ENCODE assay signal across 8 cellular contexts in genomic region chr22:37544955-37545702, GRCh38. TPM values are rescaled to one million over a fixed set of nuclear protein-coding genes. Genes with fewer than 3 reads are reported as not detected.
DNase-seq lines count a peak whose midpoint lies in the region; ATAC-seq and TF ChIP-seq lines count a peak whose summit lies in the region.

No MANE protein-coding gene starts in this region.

- H3K4me3 Mint-ChIP-seq in activated naive CD8-positive, alpha-beta T cell treated with anti-CD3 and anti-CD28 coated beads for 36 hours = no peak overlapping the region

- no peaks in the 10 kb centered on the region for H3K9me2 ChIP-seq in PC-9 (ENCODE audit: insufficient read depth)

- peak; percentile 37 to 75 (median 46) for ATAC-seq in heart right ventricle
- no peak for ATAC-seq in GM21737 (IDR thresholded peaks at IDR 0.05; ENCODE audit: unreplicated experiment)
- no peak for ATAC-seq in GM18519 (IDR thresholded peaks at IDR 0.05; ENCODE audit: low FRiP score, unreplicated experiment)

- TF ChIP-seq CTCF in PC-9 (conservative IDR thresholded peaks at IDR 0.05) (peak; percentile 81), heart right ventricle (IDR thresholded peaks at IDR 0.05) (peak; percentile 45 to 83 (median 75))

- H3K27ac ChIP-seq in PC-9 = 0 out of 2 replicates have a peak overlapping the region, but pooled peaks have one; percentile 19
- H3K27ac ChIP-seq in heart right ventricle = peak overlapping the region; percentile 84 to 96 (median 92)

- no peaks in the 10 kb centered on the region for H3K27me3 ChIP-seq in PC-9 (ENCODE audit: insufficient read depth, low read depth)
- H3K27me3 ChIP-seq in heart right ventricle = peaks cover 0 to 2% (median 0%) of the 10 kb centered on the region in 7 donors

- intact Hi-C loops in PC-9 (cut with micrococcal nuclease; ENCODE audit: unreplicated experiment) = loop anchor here (1.0 to 10.0 kb wide), 7 partner anchors 22 to 360 kb away; partner anchors contain the start of genes ANKRD54, C1QTNF6, EIF3L and GCAT
- intact Hi-C loops in heart right ventricle (cut with DNase I) = loop anchor here in 6 of 10 donors (1.0 to 5.0 kb wide), 7 partner anchors 16 to 47 kb away; partner anchors contain the start of gene CDC42EP1 (in 1 of the 6)
- intact Hi-C loops in posterior vena cava (cut with DNase I) = loop anchor here (5.0 to 10.0 kb wide), 2 partner anchors 42 to 50 kb away; no protein-coding TSS in a partner anchor

- H3K9me3 Mint-ChIP-seq in activated naive CD8-positive, alpha-beta T cell treated with anti-CD3 and anti-CD28 coated beads for 36 hours = no peaks in the 10 kb centered on the region

- BruUV-seq in PC-9 (replicated peaks; lab: Mats Ljungman, UMichigan) = TSS peak; percentile 64

- DNase-seq in NCI-H2196 (lab: John Stamatoyannopoulos, UW; ENCODE audit: unreplicated experiment) (peak; percentile 22), NCI-H2196 treated with DMSO at 0.1 percent for 48 hours (lab: John Stamatoyannopoulos, UW; ENCODE audit: unreplicated experiment) (no peak), PC-9 (peak; percentile 77 to 87), heart right ventricle (peak; percentile 77 to 81), posterior vena cava (ENCODE audit: low spot score) (peak; percentile 90)
- peak; percentile 62 for DNase-seq in activated naive CD8-positive, alpha-beta T cell treated with anti-CD3 and anti-CD28 coated beads for 36 hours

- H3K4me3 ChIP-seq in PC-9 (no peak overlapping the region), heart right ventricle (peak overlapping the region in 7 of 10 donors; percentile 4 to 44 (median 35))

- H3K4me2 ChIP-seq in PC-9 = peak overlapping the region; percentile 37; the same call in 1 of the 2 replicates

- no peaks in the 10 kb centered on the region for H4K20me1 ChIP-seq in PC-9 (ENCODE audit: insufficient read depth)

- POLR2A ChIA-PET in PC-9 (lab: Charles Lee; ENCODE audit: unreplicated experiment) = interaction anchor here (0.6 to 2.5 kb wide), 3 partner anchors 15 to 32 kb away, joined by 3 to 9 read pairs (median 9); partner anchors contain the start of gene CDC42EP1

- H3K36me3 Mint-ChIP-seq in activated naive CD8-positive, alpha-beta T cell treated with anti-CD3 and anti-CD28 coated beads for 36 hours = no peaks in the 10 kb centered on the region

- H3K79me2 ChIP-seq in PC-9 (ENCODE audit: low read depth) = no peaks in the 10 kb centered on the region

- CTCF ChIA-PET in PC-9 (lab: Charles Lee) = interaction anchor here (0.8 to 4.4 kb wide), 6 partner anchors 16 to 286 kb away, joined by 4 to 52 read pairs (median 7); no protein-coding TSS in a partner anchor

- H3K36me3 ChIP-seq in PC-9 (ENCODE audit: low read depth) (no peaks in the 10 kb centered on the region), heart right ventricle (no peaks in the 10 kb centered on the region)

- H3K4me1 Mint-ChIP-seq in activated naive CD8-positive, alpha-beta T cell treated with anti-CD3 and anti-CD28 coated beads for 36 hours = peaks cover 14% of the 10 kb centered on the region

- no peak overlapping the region for H3K27ac Mint-ChIP-seq in activated naive CD8-positive, alpha-beta T cell treated with anti-CD3 and anti-CD28 coated beads for 36 hours

- H3K27me3 Mint-ChIP-seq in activated naive CD8-positive, alpha-beta T cell treated with anti-CD3 and anti-CD28 coated beads for 36 hours = peaks cover 33% of the 10 kb centered on the region

- H3F3A ChIP-seq in PC-9 (ENCODE audit: insufficient read depth, low read depth) = peaks cover 51% of the 10 kb centered on the region

- WGBS in heart right ventricle, 2 donors = 40 to 43% methylated on average over 11 of the region's 11 CpGs

- no peaks in the 10 kb centered on the region for H3K9me3 ChIP-seq in PC-9 (ENCODE audit: insufficient read depth, low read depth)
- H3K9me3 ChIP-seq in heart right ventricle = no peaks in the 10 kb centered on the region

- H3K4me1 ChIP-seq in PC-9 (replicated peaks; ENCODE audit: insufficient read depth) (peaks cover 81% of the 10 kb centered on the region), heart right ventricle (peaks cover 21 to 55% (median 44%) of the 10 kb centered on the region in 9 donors)

- no peak overlapping the region for H2AFZ ChIP-seq in PC-9

RNA-seq across cellular contexts. Expression of gene CDC42EP1, which starts 15.2 kb away (rescaled TPM):
- total RNA-seq in PC-9 (2021) = 94.0 and 110 TPM in 2 replicates
- under 1 TPM; 0.25 to 0.32 TPM for total RNA-seq in activated naive CD8-positive, alpha-beta T cell treated with anti-CD3 and anti-CD28 coated beads for 36 hours
- total RNA-seq in heart right ventricle = 10 to 100 TPM; 10.6 to 48.3 (median 16.2) TPM
- polyA plus RNA-seq in heart right ventricle = 10 to 100 TPM; 12.6 to 19.7 TPM
- total RNA-seq in posterior vena cava = 10 to 100 TPM; 56.2 to 59.3 TPM

RNA-seq across cellular contexts. Expression of gene CARD10, which starts 25.9 kb away (rescaled TPM):
- total RNA-seq in PC-9 (2021) (63.9 and 76.7 TPM in 2 replicates), heart right ventricle (10 to 100 TPM in 3 of 10 donors, 1 to 10 TPM in 7; 7.4 to 12.9 (median 8.5) TPM), posterior vena cava (10 to 100 TPM in 1 of 2 donors, 1 to 10 TPM in 1; 7.8 to 12.8 TPM)
- total RNA-seq in activated naive CD8-positive, alpha-beta T cell treated with anti-CD3 and anti-CD28 coated beads for 36 hours = under 1 TPM; 0.06 to 0.14 TPM
- polyA plus RNA-seq in heart right ventricle = 10 to 100 TPM; 14.0 to 14.8 TPM

RNA-seq across cellular contexts. Expression of gene LGALS2, which starts 34.8 kb away (rescaled TPM):
- total RNA-seq in PC-9 (2021) (not detected in 2 replicates), heart right ventricle (1 to 10 TPM in 1 of 10 donors, under 1 TPM in 2, not detected in 7; 0.53 to 6.5 (median 0.61) TPM), posterior vena cava (not detected)
- not detected for total RNA-seq in activated naive CD8-positive, alpha-beta T cell treated with anti-CD3 and anti-CD28 coated beads for 36 hours
- not detected for polyA plus RNA-seq in heart right ventricle

RNA-seq across cellular contexts. Expression of gene MFNG, which starts 58.9 kb away (rescaled TPM):
- total RNA-seq in PC-9 (2021) (26.0 and 28.1 TPM in 2 replicates), heart right ventricle (10 to 100 TPM in 4 of 10 donors, 1 to 10 TPM in 6; 5.1 to 19.4 (median 8.5) TPM), posterior vena cava (10 to 100 TPM; 21.6 to 23.0 TPM)
- 100 to 1,000 TPM; 193 to 204 TPM for total RNA-seq in activated naive CD8-positive, alpha-beta T cell treated with anti-CD3 and anti-CD28 coated beads for 36 hours
- polyA plus RNA-seq in heart right ventricle = 10 to 100 TPM in 1 of 2 donors, 1 to 10 TPM in 1; 8.9 to 15.8 TPM

Comparison
In these comparisons a context has a peak if more than half of its experiments do, and no peak if none do; other contexts are left out.
1. ATAC-seq: peak in heart right ventricle (8 of 8); none in GM21737 (single experiment) and GM18519 (single experiment).
2. RNA of gene CDC42EP1, which starts 15.2 kb away (total RNA-seq): 94.0 to 110 TPM in PC-9, 56.2 to 59.3 TPM in posterior vena cava and 10.6 to 48.3 TPM in heart right ventricle; 0.25 to 0.32 TPM in activated naive CD8-positive, alpha-beta T cell treated with anti-CD3 and anti-CD28 coated beads for 36 hours; every median in the first group is over 4 times any median in the second.
3. RNA of gene CARD10, which starts 25.9 kb away (total RNA-seq): 63.9 to 76.7 TPM in PC-9, 7.8 to 12.8 TPM in posterior vena cava and 7.4 to 12.9 TPM in heart right ventricle; 0.06 to 0.14 TPM in activated naive CD8-positive, alpha-beta T cell treated with anti-CD3 and anti-CD28 coated beads for 36 hours; every median in the first group is over 4 times any median in the second.